Comparison of ENCODE assay signal across 30 cellular contexts in genomic region chr11:57179701-57180100, GRCh38. TPM values are rescaled to one million over a fixed set of nuclear protein-coding genes. Genes with fewer than 3 reads are reported as not detected.
A peak's percentile ranks its signal among the peaks of the same experiment; 100 is the strongest.
DNase-seq lines count a peak whose midpoint lies in the region; ATAC-seq, FAIRE-seq and TF ChIP-seq lines count a peak whose summit lies in the region.
"Had no signal": no experiment of that assay in that cellular context is flagged by ENCODE, and none has a peak within 500 bp of the region (broad histone marks: within the 10 kb centered on the region; RNA-seq: fewer than 3 reads in every experiment).

No MANE protein-coding gene starts in this region.

- H3K79me1 ChIP-seq in IMR-90 (ENCODE audit: low read depth in 1 of 2, low read length in 2 of 2): no peaks in the 10 kb centered on the region

- H3K27me3 ChIP-seq in IMR-90 (ENCODE audit: control insufficient read depth, insufficient read depth, low read length): peaks cover 36% of the 10 kb centered on the region
- peaks cover 22% of the 10 kb centered on the region for H3K27me3 ChIP-seq in osteoblast (ENCODE audit: insufficient read depth, low read length)
- H3K27me3 ChIP-seq: ascending aorta had no signal

- H4K91ac ChIP-seq in IMR-90 (ENCODE audit: insufficient read depth, low read depth, low read length): no peak overlapping the region

- H2AK5ac ChIP-seq in IMR-90 (ENCODE audit: low read depth, low read length): no peak overlapping the region

- no peak overlapping the region for H2BK20ac ChIP-seq in IMR-90 (ENCODE audit: low read depth, low read length)

- TF ChIP-seq RAD21 in IMR-90 (IDR thresholded peaks at IDR 0.05; ENCODE audit: low read length): no peak

- no peaks in the 10 kb centered on the region for H3K79me2 ChIP-seq in osteoblast (ENCODE audit: insufficient read depth, low read length)

- POLR2A ChIA-PET in IMR-90 (lab: Charles Lee; ENCODE audit: unreplicated experiment): no interaction called here

- H3K9me1 ChIP-seq in IMR-90 (ENCODE audit: insufficient read depth, low read length): no peaks in the 10 kb centered on the region

- WGBS in IMR-90 (ENCODE audit: extremely low coverage in 2 of 2, insufficient read length in 1 of 2), 2 experiments: no CpG with 5 or more reads among the region's 8 CpGs

- no peak overlapping the region for H4K5ac ChIP-seq in IMR-90 (ENCODE audit: low read depth, low read length)

- H3K4me3 Mint-ChIP-seq in brain: peak overlapping the region; percentile 80 to 86 (median 83)
- H3K4me3 Mint-ChIP-seq: activated CD4-positive, alpha-beta T cell treated with anti-CD3 and anti-CD28 coated beads for 36 hours; CD4-positive, alpha-beta T cell; stimulated activated naive CD8-positive, alpha-beta T cell treated with anti-CD3 and anti-CD28 coated beads, Interleukin-15, Interleukin-2, amounts not matched to agents 100 ng/mL and 50 ng/mL, for 24 hours; T-cell had no signal

- peaks cover 0 to 6% (median 0%) of the 10 kb centered on the region in 5 experiments for H3K9me3 Mint-ChIP-seq in brain
- H3K9me3 Mint-ChIP-seq: CD4-positive, alpha-beta T cell; T-cell had no signal

- H3K36me3 Mint-ChIP-seq in brain: peaks cover 3% of the 10 kb centered on the region
- H3K36me3 Mint-ChIP-seq: T-cell had no signal

- H3K27ac Mint-ChIP-seq in brain: peak overlapping the region; percentile 52 to 99 (median 88)
- H3K27ac Mint-ChIP-seq: activated CD4-positive, alpha-beta T cell treated with anti-CD3 and anti-CD28 coated beads for 36 hours; CD4-positive, alpha-beta T cell; stimulated activated naive CD8-positive, alpha-beta T cell treated with anti-CD3 and anti-CD28 coated beads, Interleukin-15, Interleukin-2, amounts not matched to agents 100 ng/mL and 50 ng/mL, for 24 hours; T-cell had no signal

- no peak overlapping the region for H3K4me2 ChIP-seq in IMR-90 (ENCODE audit: low read depth, low read length)
- no peak overlapping the region for H3K4me2 ChIP-seq in osteoblast (ENCODE audit: insufficient read depth, low read length)

- H3K4me1 ChIP-seq in IMR-90 (ENCODE audit: control insufficient read depth, insufficient read depth, low read length) (no peaks in the 10 kb centered on the region), osteoblast (ENCODE audit: insufficient read depth, low read length) (no peaks in the 10 kb centered on the region)
- H3K4me1 ChIP-seq: ascending aorta, tibial artery had no signal

- DNase-seq in IMR-90 (no peak), osteoblast (ENCODE audit: insufficient read length, low spot score, missing footprints) (peak; percentile 37), HTR-8/SVneo (ENCODE audit: insufficient read length, low spot score) (no peak)
- DNase-seq: activated CD4-positive, alpha-beta T cell treated with anti-CD3 and anti-CD28 coated beads for 36 hours; activated naive CD4-positive, alpha-beta T cell treated with anti-CD3 and anti-CD28 coated beads, Interleukin-2, amount 50 U/mL, for 16 hours; CD4-positive, alpha-beta T cell; KBM-7; left lung; midbrain; NCI-H187; NCI-H446; NK-92 treated with Interleukin-12 subunit alpha and Interleukin-12 subunit beta, amount 100 ng/mL, for 24 hours; spleen; stimulated activated CD4-positive, alpha-beta T cell treated with anti-CD3 and anti-CD28 coated beads, Interleukin-4, amount 100 ng/mL, for 4 hours; T-cell; tibial artery had no signal

- no peak for TF ChIP-seq POLR2A in IMR-90 (IDR thresholded peaks at IDR 0.05; ENCODE audit: low read depth, low read length)

- H3K27ac ChIP-seq in IMR-90 (ENCODE audit: insufficient read depth, low read length) (no peak overlapping the region), osteoblast (ENCODE audit: low read depth, low read length) (no peak overlapping the region)
- H3K27ac ChIP-seq: ascending aorta, esophagus muscularis mucosa, left lung, spleen, tibial artery had no signal

- H3K4me1 Mint-ChIP-seq in brain: peaks cover 50% of the 10 kb centered on the region

- no peaks in the 10 kb centered on the region for H3K36me3 ChIP-seq in IMR-90 (ENCODE audit: control insufficient read depth, insufficient read depth, low read length)
- H3K36me3 ChIP-seq in osteoblast (ENCODE audit: insufficient read depth, low read length): no peaks in the 10 kb centered on the region
- H3K36me3 ChIP-seq: ascending aorta, esophagus muscularis mucosa, left lung, spleen, tibial artery had no signal

- no peak overlapping the region for H2AFZ ChIP-seq in IMR-90 (replicated peaks; ENCODE audit: low read length, poor library complexity)
- H2AFZ ChIP-seq in osteoblast (ENCODE audit: low read length): no peak overlapping the region

- H3K18ac ChIP-seq in IMR-90 (ENCODE audit: low read depth, low read length): no peak overlapping the region

- ATAC-seq in IMR-90 (ENCODE audit: low read depth) (no peak), HG02571 (IDR thresholded peaks at IDR 0.05; ENCODE audit: unreplicated experiment) (no peak), HG03175 (IDR thresholded peaks at IDR 0.05; ENCODE audit: unreplicated experiment) (no peak)
- ATAC-seq: activated CD4-positive, alpha-beta T cell treated with anti-CD3 and anti-CD28 coated beads for 36 hours; left lung; Panc1; T-cell had no signal

- H3K27me3 Mint-ChIP-seq in brain: peaks cover 16% of the 10 kb centered on the region

- no peak overlapping the region for H3K14ac ChIP-seq in IMR-90 (replicated peaks; ENCODE audit: low read depth, low read length)

- H2BK15ac ChIP-seq in IMR-90 (ENCODE audit: low read depth, low read length): no peak overlapping the region

- H2BK120ac ChIP-seq in IMR-90 (ENCODE audit: low read depth, low read length): no peak overlapping the region

- TF ChIP-seq CTCF in IMR-90 (conservative IDR thresholded peaks at IDR 0.05; ENCODE audit: low read depth, low read length) (no peak), brain (conservative IDR thresholded peaks at IDR 0.05) (no peak), osteoblast (IDR thresholded peaks at IDR 0.05; ENCODE audit: extremely low read depth, low read depth, low read length) (no peak)

- H3K4ac ChIP-seq in IMR-90 (ENCODE audit: low read depth, low read length): no peak overlapping the region

- no peak overlapping the region for H2BK5ac ChIP-seq in IMR-90 (ENCODE audit: low read depth, low read length, poor library complexity, severe bottlenecking)

- in situ Hi-C loops in IMR-90 (cut with MboI; ENCODE audit: low sequenced_read_pairs): no loop called here

- no peak for FAIRE-seq in HTR-8/SVneo (lab: Jason Lieb, UNC)
- FAIRE-seq: frontal cortex, TTC549 had no signal

- H3K9ac ChIP-seq in IMR-90 (ENCODE audit: low read depth, low read length): no peak overlapping the region

- intact Hi-C loops in IMR-90 (cut with micrococcal nuclease): no loop called here

- dilution Hi-C loops in IMR-90 (cut with HindIII; ENCODE audit: low sequenced_read_pairs, unreplicated experiment): no loop called here

- H4K20me1 ChIP-seq in IMR-90 (ENCODE audit: insufficient read depth, low read length): no peaks in the 10 kb centered on the region
- no peaks in the 10 kb centered on the region for H4K20me1 ChIP-seq in osteoblast (ENCODE audit: insufficient read depth, low read length)

- no peak overlapping the region for H3K4me3 ChIP-seq in IMR-90 (ENCODE audit: insufficient read depth, low read depth, low read length)
- H3K4me3 ChIP-seq in iPS-18c (ENCODE audit: insufficient read depth, low read depth, low read length): peak overlapping the region; percentile 64
- no peak overlapping the region for H3K4me3 ChIP-seq in osteoblast (ENCODE audit: insufficient read depth, low read length)
- H3K4me3 ChIP-seq: ascending aorta, esophagus muscularis mucosa, left lung, spleen, tibial artery had no signal

- H2AK9ac ChIP-seq in IMR-90 (replicated peaks; ENCODE audit: low read depth, low read length, poor library complexity): peak overlapping the region; percentile 37

- CTCF ChIA-PET in IMR-90 (lab: Yijun Ruan, JAX): no interaction called here

- no peak overlapping the region for H4K8ac ChIP-seq in IMR-90 (ENCODE audit: low read depth in 2 of 2, low read length in 2 of 2)

- H3K56ac ChIP-seq in IMR-90 (ENCODE audit: extremely low read depth, insufficient read depth, low read length): no peak overlapping the region

- H3K9me3 ChIP-seq in IMR-90 (ENCODE audit: control insufficient read depth, insufficient read depth, low read length): no peaks in the 10 kb centered on the region
- H3K9me3 ChIP-seq in iPS-18c (ENCODE audit: control insufficient read depth, insufficient read depth, low read length): no peaks in the 10 kb centered on the region
- H3K9me3 ChIP-seq in osteoblast (ENCODE audit: low read depth, low read length): no peaks in the 10 kb centered on the region
- H3K9me3 ChIP-seq: ascending aorta, esophagus muscularis mucosa, left lung, spleen, tibial artery had no signal

- no TSS peak for BruUV-seq in IMR-90 (replicated peaks; lab: Mats Ljungman, UMichigan)

- H3K23ac ChIP-seq in IMR-90 (ENCODE audit: low read depth, low read length): no peak overlapping the region

TF ChIP-seq in IMR-90, 13 proteins besides CTCF, POLR2A, EP300 and RAD21 (continues in another document):
- TF ChIP-seq MAZ (IDR thresholded peaks at IDR 0.05; ENCODE audit: borderline replicate concordance, low read depth, low read length): no peak
- no peak for TF ChIP-seq RCOR1 (IDR thresholded peaks at IDR 0.05; ENCODE audit: insufficient replicate concordance, low read length)
- TF ChIP-seq BHLHE40 (IDR thresholded peaks at IDR 0.05; ENCODE audit: low read depth, low read length): no peak
- TF ChIP-seq SMC3 (IDR thresholded peaks at IDR 0.05; ENCODE audit: low read depth, low read length): no peak
- no peak for TF ChIP-seq NFE2L2 (IDR thresholded peaks at IDR 0.05; ENCODE audit: low read depth, low read length)
- TF ChIP-seq USF2 (IDR thresholded peaks at IDR 0.05; ENCODE audit: low read depth, low read length): no peak
- no peak for TF ChIP-seq MAFK (IDR thresholded peaks at IDR 0.05; ENCODE audit: low read depth, low read length)

RNA-seq across cellular contexts. Expression of gene LRRC55, which starts 2.1 kb away (rescaled TPM):
- total RNA-seq in IMR-90 (2012; rRNA removed) (not detected in 2 replicates), osteoblast (not detected in 2 replicates)
- polyA plus RNA-seq in IMR-90 (2012; rRNA removed) (not detected in 2 replicates), brain (ENCODE audit: insufficient read depth, low read depth, low replicate concordance) (0.97 TPM)
- polyA plus RNA-seq in IMR-90 (2012; cell fraction: cytosol; rRNA removed): not detected in 2 replicates
- polyA plus RNA-seq in IMR-90 (2012; cell fraction: nucleus; rRNA removed; ENCODE audit: low replicate concordance): not detected in 2 replicates
- total RNA-seq: activated CD4-positive, alpha-beta T cell treated with anti-CD3 and anti-CD28 coated beads for 36 hours; activated CD8-positive, alpha-beta memory T cell treated with anti-CD3 and anti-CD28 coated beads for 36 hours; ascending aorta; CD4-positive, alpha-beta T cell; G401; H4; renal cortical epithelial cell; T-cell had no signal

RNA-seq across cellular contexts. Expression of gene APLNR, which starts 57.3 kb away (rescaled TPM):
- total RNA-seq in IMR-90 (2012; rRNA removed) (not detected in 2 replicates), osteoblast (not detected in 2 replicates)
- polyA plus RNA-seq in IMR-90 (2012; rRNA removed) (not detected in 2 replicates), brain (ENCODE audit: insufficient read depth, low read depth, low replicate concordance) (47.9 TPM)
- polyA plus RNA-seq in IMR-90 (2012; cell fraction: cytosol; rRNA removed): 0.02 TPM in 1 of 2 replicates, not detected in the other
- polyA plus RNA-seq in IMR-90 (2012; cell fraction: nucleus; rRNA removed; ENCODE audit: low replicate concordance): 0.04 TPM in 1 of 2 replicates, not detected in the other
- total RNA-seq: activated CD4-positive, alpha-beta T cell treated with anti-CD3 and anti-CD28 coated beads for 36 hours; activated CD8-positive, alpha-beta memory T cell treated with anti-CD3 and anti-CD28 coated beads for 36 hours; CD4-positive, alpha-beta T cell; G401; renal cortical epithelial cell; T-cell had no signal
